Comparison of ENCODE assay signal across 28 cellular contexts in genomic region chr16:88390265-88390664, GRCh38. TPM values are rescaled to one million over a fixed set of nuclear protein-coding genes. Genes with fewer than 3 reads are reported as not detected.
"Had no signal": no experiment of that assay in that cellular context is flagged by ENCODE, and none has a peak within 500 bp of the region (broad histone marks: within the 10 kb centered on the region; RNA-seq: fewer than 3 reads in every experiment).

No MANE protein-coding gene starts in this region.

- H3K27ac ChIP-seq: brain microvascular endothelial cell, Peyer's patch, WERI-Rb-1 had no signal

- H3K27me3 ChIP-seq: brain microvascular endothelial cell, Peyer's patch had no signal

- ATAC-seq: activated CD8-positive, alpha-beta T cell treated with anti-CD3 and anti-CD28 coated beads, Interleukin-2, amount 10 ng/mL, durations not matched to agents 7 days and 5 days; activated naive CD8-positive, alpha-beta T cell treated with anti-CD3 and anti-CD28 coated beads, Interleukin-2, amount 50 U/mL, for 24 hours; PC-3 had no signal

- H3K36me3 ChIP-seq: Peyer's patch, WERI-Rb-1 had no signal

- H3K4me3 ChIP-seq: Peyer's patch had no signal

- DNase-seq: activated CD4-positive, alpha-beta T cell treated with anti-CD3 and anti-CD28 coated beads for 1 hour; activated CD4-positive, alpha-beta T cell treated with anti-CD3 and anti-CD28 coated beads for 48 hours; activated CD4-positive, alpha-beta T cell treated with anti-CD3 and anti-CD28 coated beads, Interleukin-2, amount 50 U/mL, for 4 hours; activated CD4-positive, CD25-positive, alpha-beta regulatory T cell; activated CD8-positive, alpha-beta memory T cell treated with anti-CD3 and anti-CD28 coated beads, Interleukin-2, amount 50 U/mL, for 48 hours; activated CD8-positive, alpha-beta T cell treated with anti-CD3 and anti-CD28 coated beads, Interleukin-2, amount 10 ng/mL, durations not matched to agents 7 days and 5 days; activated effector memory CD4-positive, alpha-beta T cell treated with Interleukin-2 at 50 U/mL for 16 hours; activated naive CD4-positive, alpha-beta T cell treated with anti-CD3 and anti-CD28 coated beads, Interleukin-2, amount 10 ng/mL, durations not matched to agents 7 days and 5 days; activated naive CD8-positive, alpha-beta T cell treated with anti-CD3 and anti-CD28 coated beads, Interleukin-2, amount 50 U/mL, for 24 hours; activated T-cell treated with anti-CD3 and anti-CD28 coated beads, Interleukin-2, amount 50 U/mL, for 48 hours; brain microvascular endothelial cell; Karpas-422; KBM-7; NCI-H1105; NCI-H1417 treated with DMSO at 0.1 percent for 48 hours; NCI-H1930; NCI-H2081 treated with DMSO at 0.1 percent for 48 hours; NCI-H345; NCI-H524 treated with DMSO at 0.1 percent for 48 hours; PC-3; Peyer's patch; RPMI8226; SW 1271; T-helper 1 cell; T-helper 2 cell; T-helper 9 cell; WERI-Rb-1 had no signal

- H3K9me3 ChIP-seq: Peyer's patch had no signal

- H3K4me1 ChIP-seq: Peyer's patch had no signal

RNA-seq across cellular contexts. Expression of gene ZNF469, which starts 7.5 kb away (rescaled TPM):
- total RNA-seq: MCF 10A had no signal
